In the genomic region with DNA sequence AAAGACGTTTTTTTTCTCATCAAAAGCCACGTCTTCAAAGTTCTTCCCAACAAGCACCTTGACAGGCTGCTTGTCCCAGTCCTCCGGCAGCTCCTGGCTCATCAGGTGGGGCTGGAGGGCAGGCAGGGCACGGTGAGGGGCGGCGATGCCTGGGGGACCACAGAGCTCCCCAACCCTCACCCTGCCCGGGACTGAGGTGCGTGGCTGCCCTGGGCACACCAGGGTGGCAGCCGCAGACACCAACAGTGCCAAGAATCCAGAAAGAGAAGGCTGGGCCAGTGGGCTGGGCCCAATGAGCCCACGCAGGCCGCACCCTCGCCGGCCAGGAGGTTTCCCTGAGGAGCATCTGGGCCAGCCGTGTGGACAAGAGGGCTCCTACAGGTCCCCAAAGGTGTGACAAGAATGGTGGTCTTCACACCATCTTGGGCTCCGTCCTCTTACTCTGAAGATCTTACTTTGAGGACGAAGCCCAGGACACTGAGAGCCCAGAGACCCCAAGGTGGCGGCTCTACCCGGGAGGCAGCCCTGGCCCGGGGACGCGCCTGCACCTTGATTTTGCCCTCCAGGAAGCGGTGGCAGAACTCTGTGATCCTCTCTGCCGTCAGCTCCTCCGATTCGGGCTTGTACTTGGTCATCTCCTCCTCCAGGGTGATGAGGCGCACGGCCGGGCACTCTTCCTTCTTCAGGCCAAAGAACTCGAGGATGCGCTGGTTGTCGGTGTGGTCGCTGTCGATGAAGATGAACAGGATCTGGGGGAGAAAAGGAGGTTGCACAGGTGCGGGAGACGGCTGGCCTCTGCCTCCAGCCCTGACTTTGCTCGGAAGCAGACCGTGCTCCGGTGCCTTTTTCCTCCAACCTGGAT, we compare ENCODE assay signal across 28 cellular contexts. TPM values are rescaled to one million over a fixed set of nuclear protein-coding genes. Genes with fewer than 3 reads are reported as not detected.
"Had no signal": no experiment of that assay in that cellular context is flagged by ENCODE, and none has a peak within 500 bp of the region (broad histone marks: within the 10 kb centered on the region; RNA-seq: fewer than 3 reads in every experiment).

No MANE protein-coding gene starts in this region.

- H3K36me3 ChIP-seq: neural progenitor cell, ovary had no signal

- FAIRE-seq: TTC549 had no signal

- H2AFZ ChIP-seq: hepatocyte, neural progenitor cell had no signal

- H3K9me3 ChIP-seq: body of pancreas, left lung, ovary, prostate gland, right atrium auricular region, tibial nerve had no signal

- H3K4me1 ChIP-seq: neural progenitor cell, prostate gland had no signal

- DNase-seq: activated CD4-positive, alpha-beta T cell treated with anti-CD3 and anti-CD28 coated beads for 1 hour; activated CD4-positive, alpha-beta T cell treated with anti-CD3 and anti-CD28 coated beads, Interleukin-2, amount 50 U/mL, for 1 hour; activated CD8-positive, alpha-beta T cell treated with anti-CD3 and anti-CD28 coated beads, Interleukin-2, amount 10 ng/mL, durations not matched to agents 7 days and 5 days; anterior cingulate cortex; dermis blood vessel endothelial cell; effector CD8-positive, alpha-beta T cell; foreskin melanocyte; glutamatergic neuron; immature natural killer cell; naive thymus-derived CD4-positive, alpha-beta T cell; ovary; stimulated activated CD4-positive, alpha-beta T cell treated with anti-CD3 and anti-CD28 coated beads, Interleukin-12 subunit alpha, Interleukin-12 subunit beta, amount 100 ng/mL, for 4 hours; stimulated activated CD4-positive, alpha-beta T cell treated with anti-CD3 and anti-CD28 coated beads, Interleukin-4, amount 100 ng/mL, for 4 hours had no signal

- H3K27ac Mint-ChIP-seq: activated CD8-positive, alpha-beta T cell treated with anti-CD3 and anti-CD28 coated beads, Interleukin-2, amount 10 ng/mL, durations not matched to agents 7 days and 5 days; activated T-helper 17 cell treated with anti-CD3 and anti-CD28 coated beads, Interleukin-2, amount 50 U/mL, for 72 hours; naive thymus-derived CD4-positive, alpha-beta T cell; neural progenitor cell; stimulated activated naive CD8-positive, alpha-beta T cell treated with anti-CD3 and anti-CD28 coated beads, Interleukin-15, Interleukin-2, amounts not matched to agents 100 ng/mL and 50 ng/mL, for 24 hours; T-helper 2 cell treated with Interferon-gamma antibody and Interleukin-4, amounts not matched to agents 5 μg/mL and 100 μg/mL, for 36 hours had no signal

- H3K9me3 Mint-ChIP-seq: activated T-helper 17 cell treated with anti-CD3 and anti-CD28 coated beads, Interleukin-2, amount 50 U/mL, for 72 hours; immature natural killer cell; naive thymus-derived CD4-positive, alpha-beta T cell; neural progenitor cell; stimulated activated naive CD8-positive, alpha-beta T cell treated with anti-CD3 and anti-CD28 coated beads, Interleukin-15, Interleukin-2, amounts not matched to agents 100 ng/mL and 50 ng/mL, for 24 hours; T-helper 2 cell treated with Interferon-gamma antibody and Interleukin-4, amounts not matched to agents 5 μg/mL and 100 μg/mL, for 36 hours had no signal

- H3K27ac ChIP-seq: hepatocyte, left lung, neural progenitor cell, ovary, prostate gland, right atrium auricular region, tibial nerve had no signal

- H3K9ac ChIP-seq: neural progenitor cell had no signal

- H3K4me3 Mint-ChIP-seq: activated CD8-positive, alpha-beta T cell treated with anti-CD3 and anti-CD28 coated beads, Interleukin-2, amount 10 ng/mL, durations not matched to agents 7 days and 5 days; activated T-helper 17 cell treated with anti-CD3 and anti-CD28 coated beads, Interleukin-2, amount 50 U/mL, for 72 hours; immature natural killer cell; naive thymus-derived CD4-positive, alpha-beta T cell; neural progenitor cell; stimulated activated naive CD8-positive, alpha-beta T cell treated with anti-CD3 and anti-CD28 coated beads, Interleukin-15, Interleukin-2, amounts not matched to agents 100 ng/mL and 50 ng/mL, for 24 hours; T-helper 2 cell treated with Interferon-gamma antibody and Interleukin-4, amounts not matched to agents 5 μg/mL and 100 μg/mL, for 36 hours had no signal

- H3K27me3 ChIP-seq: body of pancreas, hepatocyte, left lung, neural progenitor cell, ovary, right atrium auricular region, tibial nerve had no signal

- H3K4me1 Mint-ChIP-seq: activated T-helper 17 cell treated with anti-CD3 and anti-CD28 coated beads, Interleukin-2, amount 50 U/mL, for 72 hours; immature natural killer cell; naive thymus-derived CD4-positive, alpha-beta T cell; neural progenitor cell had no signal

- H3K27me3 Mint-ChIP-seq: activated T-helper 17 cell treated with anti-CD3 and anti-CD28 coated beads, Interleukin-2, amount 50 U/mL, for 72 hours; naive thymus-derived CD4-positive, alpha-beta T cell; stimulated activated naive CD8-positive, alpha-beta T cell treated with anti-CD3 and anti-CD28 coated beads, Interleukin-15, Interleukin-2, amounts not matched to agents 100 ng/mL and 50 ng/mL, for 24 hours had no signal

- ATAC-seq: activated CD8-positive, alpha-beta T cell treated with anti-CD3 and anti-CD28 coated beads, Interleukin-2, amount 10 ng/mL, durations not matched to agents 7 days and 5 days; activated T-helper 17 cell treated with anti-CD3 and anti-CD28 coated beads, Interleukin-2, amount 50 U/mL, for 72 hours; body of pancreas; naive thymus-derived CD4-positive, alpha-beta T cell had no signal

- H3K4me2 ChIP-seq: hepatocyte, neural progenitor cell had no signal

- H3K4me3 ChIP-seq: body of pancreas, hepatocyte, left lung, lung, neural progenitor cell, ovary, prostate gland, right atrium auricular region, tibial nerve had no signal

RNA-seq across cellular contexts. Expression of a gene that starts 11.3 kb away (rescaled TPM):
- total RNA-seq: activated CD8-positive, alpha-beta T cell treated with anti-CD3 and anti-CD28 coated beads, Interleukin-2, amount 10 ng/mL, durations not matched to agents 7 days and 5 days; activated T-helper 17 cell treated with anti-CD3 and anti-CD28 coated beads, Interleukin-2, amount 50 U/mL, for 72 hours; body of pancreas; dermis blood vessel endothelial cell; hepatocyte; left lung; lung; naive thymus-derived CD4-positive, alpha-beta T cell; ovary; right atrium auricular region; urinary bladder had no signal
- polyA plus RNA-seq: immature natural killer cell, urinary bladder had no signal

RNA-seq across cellular contexts. Expression of a gene that starts 42.2 kb away (rescaled TPM):
- total RNA-seq: activated CD8-positive, alpha-beta T cell treated with anti-CD3 and anti-CD28 coated beads, Interleukin-2, amount 10 ng/mL, durations not matched to agents 7 days and 5 days; cardiac septum; kidney epithelial cell; naive thymus-derived CD4-positive, alpha-beta T cell; ovary; right atrium auricular region; urinary bladder had no signal
- polyA plus RNA-seq: immature natural killer cell; naive thymus-derived CD4-positive, alpha-beta T cell; ovary had no signal
